32 cellular contexts compared by ENCODE assay signal in the genomic region with DNA sequence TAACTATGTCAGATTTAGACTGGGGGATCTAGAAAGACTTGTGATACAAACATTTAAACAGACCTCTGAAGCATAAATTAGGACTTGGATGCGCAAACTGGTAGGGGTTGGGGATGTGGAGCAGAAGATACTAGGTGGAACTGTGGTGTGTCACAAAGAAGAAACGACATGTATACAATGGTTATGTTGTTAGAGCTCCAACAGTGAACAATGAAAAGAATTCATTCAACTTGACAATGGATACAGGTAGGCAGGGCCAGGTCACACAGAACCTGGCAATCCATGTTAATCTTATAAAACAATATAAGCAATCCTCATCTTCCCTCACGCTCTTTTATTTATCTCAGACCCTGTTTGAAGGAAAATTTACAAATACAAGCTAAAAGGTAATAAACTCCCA.
"Had no signal": no experiment of that assay in that cellular context is flagged by ENCODE, and none has a peak within 500 bp of the region (broad histone marks: within the 10 kb centered on the region; RNA-seq: fewer than 3 reads in every experiment).

No MANE protein-coding gene starts in this region.

- H3K9me3 ChIP-seq: ascending aorta, breast epithelium, colonic mucosa, esophagus squamous epithelium, gastroesophageal sphincter, heart right ventricle had no signal

- H3K4me3 Mint-ChIP-seq: activated B cell treated with CpG ODN at 0.5 μM for 24 hours; activated CD4-positive, alpha-beta memory T cell treated with anti-CD3 and anti-CD28 coated beads, Interleukin-2, amount 10 ng/mL, durations not matched to agents 7 days and 5 days; activated naive CD4-positive, alpha-beta T cell treated with anti-CD3 and anti-CD28 coated beads, Interleukin-2, amount 10 ng/mL, durations not matched to agents 7 days and 5 days; activated naive CD8-positive, alpha-beta T cell treated with anti-CD3 and anti-CD28 coated beads, Interleukin-2, amount 10 ng/mL, durations not matched to agents 7 days and 5 days; activated T-helper 1 cell treated with anti-CD3 and anti-CD28 coated beads, Interleukin-12 subunit alpha, Interleukin-12 subunit beta, Interleukin-2, Interleukin-4 antibody, amounts not matched to agents 30 ng/mL and 10 ng/mL and 1 ng/mL, durations not matched to agents 14 hours and 24 hours and 36 hours; brain; T-helper 17 cell; T-helper 2 cell treated with Interferon-gamma antibody and Interleukin-4, amounts not matched to agents 5 μg/mL and 100 μg/mL, for 36 hours had no signal

- H3K4me3 ChIP-seq: ascending aorta, breast epithelium, cardiac muscle cell, colonic mucosa, esophagus squamous epithelium, gastroesophageal sphincter, heart right ventricle, hepatocyte had no signal

- H3K27ac ChIP-seq: ascending aorta, breast epithelium, cardiac muscle cell, colonic mucosa, esophagus squamous epithelium, gastroesophageal sphincter, heart right ventricle, hepatocyte, WERI-Rb-1 had no signal

- H3K4me1 ChIP-seq: ascending aorta, breast epithelium, colonic mucosa had no signal

- H3K27ac Mint-ChIP-seq: activated B cell treated with CpG ODN at 0.5 μM for 24 hours; activated CD4-positive, alpha-beta memory T cell treated with anti-CD3 and anti-CD28 coated beads, Interleukin-2, amount 10 ng/mL, durations not matched to agents 7 days and 5 days; activated naive CD4-positive, alpha-beta T cell treated with anti-CD3 and anti-CD28 coated beads, Interleukin-2, amount 10 ng/mL, durations not matched to agents 7 days and 5 days; activated naive CD4-positive, alpha-beta T cell treated with anti-CD3 and anti-CD28 coated beads, Interleukin-2, amount 50 U/mL, for 72 hours; activated naive CD8-positive, alpha-beta T cell treated with anti-CD3 and anti-CD28 coated beads, Interleukin-2, amount 10 ng/mL, durations not matched to agents 7 days and 5 days; activated T-helper 1 cell treated with anti-CD3 and anti-CD28 coated beads, Interleukin-12 subunit alpha, Interleukin-12 subunit beta, Interleukin-2, Interleukin-4 antibody, amounts not matched to agents 30 ng/mL and 10 ng/mL and 1 ng/mL, durations not matched to agents 14 hours and 24 hours and 36 hours; brain; T-helper 17 cell; T-helper 2 cell treated with Interferon-gamma antibody and Interleukin-4, amounts not matched to agents 5 μg/mL and 100 μg/mL, for 36 hours had no signal

- H3K27me3 Mint-ChIP-seq: activated B cell treated with CpG ODN at 0.5 μM for 24 hours; activated CD4-positive, alpha-beta memory T cell treated with anti-CD3 and anti-CD28 coated beads, Interleukin-2, amount 10 ng/mL, durations not matched to agents 7 days and 5 days; activated naive CD4-positive, alpha-beta T cell treated with anti-CD3 and anti-CD28 coated beads, Interleukin-2, amount 10 ng/mL, durations not matched to agents 7 days and 5 days; activated naive CD8-positive, alpha-beta T cell treated with anti-CD3 and anti-CD28 coated beads, Interleukin-2, amount 10 ng/mL, durations not matched to agents 7 days and 5 days; T-helper 17 cell had no signal

- H3K36me3 ChIP-seq: ascending aorta, breast epithelium, cardiac muscle cell, colonic mucosa, esophagus squamous epithelium, gastroesophageal sphincter, WERI-Rb-1 had no signal

- H3K4me1 Mint-ChIP-seq: activated naive CD4-positive, alpha-beta T cell treated with anti-CD3 and anti-CD28 coated beads, Interleukin-2, amount 10 ng/mL, durations not matched to agents 7 days and 5 days; brain had no signal

- H2AFZ ChIP-seq: hepatocyte had no signal

- DNase-seq: activated B cell treated with CpG ODN at 0.5 μM for 24 hours; activated CD4-positive, alpha-beta memory T cell treated with anti-CD3 and anti-CD28 coated beads, Interleukin-2, amount 10 ng/mL, durations not matched to agents 7 days and 5 days; activated CD4-positive, alpha-beta T cell treated with anti-CD3 and anti-CD28 coated beads for 48 hours; activated CD8-positive, alpha-beta memory T cell treated with anti-CD3 and anti-CD28 coated beads, Interleukin-2, amount 50 U/mL, for 4 hours; activated gamma-delta T cell; activated naive CD4-positive, alpha-beta T cell; activated naive CD4-positive, alpha-beta T cell treated with anti-CD3 and anti-CD28 coated beads, Interleukin-2, amount 10 ng/mL, durations not matched to agents 7 days and 5 days; activated naive CD8-positive, alpha-beta T cell treated with anti-CD3 and anti-CD28 coated beads, Interleukin-2, amount 10 ng/mL, durations not matched to agents 7 days and 5 days; activated T-cell treated with anti-CD3 and anti-CD28 coated beads, Interleukin-2, amount 50 U/mL, for 1 hour; activated T-cell treated with anti-CD3 and anti-CD28 coated beads, Interleukin-2, amount 50 U/mL, for 48 hours; central memory CD4-positive, alpha-beta T cell; cerebellar nuclear complex; colonic mucosa; effector CD8-positive, alpha-beta T cell; erythroblast; esophagus squamous epithelium; foreskin melanocyte; heart right ventricle; T-helper 1 cell; T-helper 17 cell; T1000; WERI-Rb-1 had no signal

- ATAC-seq: activated CD4-positive, CD25-positive, alpha-beta regulatory T cell treated with anti-CD3 and anti-CD28 coated beads, Interleukin-2, amount 50 U/mL, for 24 hours; activated naive CD4-positive, alpha-beta T cell treated with anti-CD3 and anti-CD28 coated beads, Interleukin-2, amount 50 U/mL, for 72 hours; gastroesophageal sphincter; heart right ventricle; T-helper 17 cell had no signal

- H3K4me2 ChIP-seq: hepatocyte had no signal

- H3K27me3 ChIP-seq: ascending aorta, breast epithelium, cardiac muscle cell, colonic mucosa, esophagus squamous epithelium, gastroesophageal sphincter, heart right ventricle, hepatocyte had no signal

- H3K9me3 Mint-ChIP-seq: activated B cell treated with CpG ODN at 0.5 μM for 24 hours; activated CD4-positive, alpha-beta memory T cell treated with anti-CD3 and anti-CD28 coated beads, Interleukin-2, amount 10 ng/mL, durations not matched to agents 7 days and 5 days; activated naive CD4-positive, alpha-beta T cell treated with anti-CD3 and anti-CD28 coated beads, Interleukin-2, amount 10 ng/mL, durations not matched to agents 7 days and 5 days; activated naive CD4-positive, alpha-beta T cell treated with anti-CD3 and anti-CD28 coated beads, Interleukin-2, amount 50 U/mL, for 72 hours; activated naive CD8-positive, alpha-beta T cell treated with anti-CD3 and anti-CD28 coated beads, Interleukin-2, amount 10 ng/mL, durations not matched to agents 7 days and 5 days; activated T-helper 1 cell treated with anti-CD3 and anti-CD28 coated beads, Interleukin-12 subunit alpha, Interleukin-12 subunit beta, Interleukin-2, Interleukin-4 antibody, amounts not matched to agents 30 ng/mL and 10 ng/mL and 1 ng/mL, durations not matched to agents 14 hours and 24 hours and 36 hours; T-helper 2 cell treated with Interferon-gamma antibody and Interleukin-4, amounts not matched to agents 5 μg/mL and 100 μg/mL, for 36 hours had no signal
